1 cellular context compared by ENCODE assay signal in genomic region chr7:57425969-57426628, GRCh38.
TF ChIP-seq lines count a peak whose summit lies in the region.

No MANE protein-coding gene starts in this region.

TF ChIP-seq in GM12878, 131 proteins besides CTCF, POLR2A, EP300 and RAD21 (continued from another document):
- TF ChIP-seq, protein P1, sequence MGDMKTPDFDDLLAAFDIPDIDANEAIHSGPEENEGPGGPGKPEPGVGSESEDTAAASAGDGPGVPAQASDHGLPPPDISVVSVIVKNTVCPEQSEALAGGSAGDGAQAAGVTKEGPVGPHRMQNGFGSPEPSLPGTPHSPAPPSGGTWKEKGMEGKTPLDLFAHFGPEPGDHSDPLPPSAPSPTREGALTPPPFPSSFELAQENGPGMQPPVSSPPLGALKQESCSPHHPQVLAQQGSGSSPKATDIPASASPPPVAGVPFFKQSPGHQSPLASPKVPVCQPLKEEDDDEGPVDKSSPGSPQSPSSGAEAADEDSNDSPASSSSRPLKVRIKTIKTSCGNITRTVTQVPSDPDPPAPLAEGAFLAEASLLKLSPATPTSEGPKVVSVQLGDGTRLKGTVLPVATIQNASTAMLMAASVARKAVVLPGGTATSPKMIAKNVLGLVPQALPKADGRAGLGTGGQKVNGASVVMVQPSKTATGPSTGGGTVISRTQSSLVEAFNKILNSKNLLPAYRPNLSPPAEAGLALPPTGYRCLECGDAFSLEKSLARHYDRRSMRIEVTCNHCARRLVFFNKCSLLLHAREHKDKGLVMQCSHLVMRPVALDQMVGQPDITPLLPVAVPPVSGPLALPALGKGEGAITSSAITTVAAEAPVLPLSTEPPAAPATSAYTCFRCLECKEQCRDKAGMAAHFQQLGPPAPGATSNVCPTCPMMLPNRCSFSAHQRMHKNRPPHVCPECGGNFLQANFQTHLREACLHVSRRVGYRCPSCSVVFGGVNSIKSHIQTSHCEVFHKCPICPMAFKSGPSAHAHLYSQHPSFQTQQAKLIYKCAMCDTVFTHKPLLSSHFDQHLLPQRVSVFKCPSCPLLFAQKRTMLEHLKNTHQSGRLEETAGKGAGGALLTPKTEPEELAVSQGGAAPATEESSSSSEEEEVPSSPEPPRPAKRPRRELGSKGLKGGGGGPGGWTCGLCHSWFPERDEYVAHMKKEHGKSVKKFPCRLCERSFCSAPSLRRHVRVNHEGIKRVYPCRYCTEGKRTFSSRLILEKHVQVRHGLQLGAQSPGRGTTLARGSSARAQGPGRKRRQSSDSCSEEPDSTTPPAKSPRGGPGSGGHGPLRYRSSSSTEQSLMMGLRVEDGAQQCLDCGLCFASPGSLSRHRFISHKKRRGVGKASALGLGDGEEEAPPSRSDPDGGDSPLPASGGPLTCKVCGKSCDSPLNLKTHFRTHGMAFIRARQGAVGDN (IDR thresholded peaks at IDR 0.05) = no peak
- TF ChIP-seq SMAD5 (IDR thresholded peaks at IDR 0.05; ENCODE audit: low read depth) (no peak), CHD4 (IDR thresholded peaks at IDR 0.05) (no peak), EZH2 (IDR thresholded peaks at IDR 0.05; ENCODE audit: borderline replicate concordance, control insufficient read depth, low read depth, low read length) (no peak), HDAC2 (IDR thresholded peaks at IDR 0.05) (no peak), CBFB (IDR thresholded peaks at IDR 0.05; ENCODE audit: low read depth) (no peak), SREBF1 (IDR thresholded peaks at IDR 0.05; ENCODE audit: low read length) (no peak), PKNOX1 (IDR thresholded peaks at IDR 0.05) (no peak), BCL11A (IDR thresholded peaks at IDR 0.05; ENCODE audit: low read depth, low read length) (no peak), STAT3 (IDR thresholded peaks at IDR 0.05; ENCODE audit: low read depth, low read length) (no peak), MYB (IDR thresholded peaks at IDR 0.05; ENCODE audit: borderline replicate concordance, low read depth, low read length) (no peak), NFYA (IDR thresholded peaks at IDR 0.05; ENCODE audit: borderline replicate concordance, low read depth, low read length) (no peak), YBX1 (IDR thresholded peaks at IDR 0.05) (no peak)
- TF ChIP-seq, protein P2, sequence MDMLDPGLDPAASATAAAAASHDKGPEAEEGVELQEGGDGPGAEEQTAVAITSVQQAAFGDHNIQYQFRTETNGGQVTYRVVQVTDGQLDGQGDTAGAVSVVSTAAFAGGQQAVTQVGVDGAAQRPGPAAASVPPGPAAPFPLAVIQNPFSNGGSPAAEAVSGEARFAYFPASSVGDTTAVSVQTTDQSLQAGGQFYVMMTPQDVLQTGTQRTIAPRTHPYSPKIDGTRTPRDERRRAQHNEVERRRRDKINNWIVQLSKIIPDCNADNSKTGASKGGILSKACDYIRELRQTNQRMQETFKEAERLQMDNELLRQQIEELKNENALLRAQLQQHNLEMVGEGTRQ (IDR thresholded peaks at IDR 0.05; ENCODE audit: borderline replicate concordance, low read depth, low read length) = no peak
- TF ChIP-seq, protein P3, sequence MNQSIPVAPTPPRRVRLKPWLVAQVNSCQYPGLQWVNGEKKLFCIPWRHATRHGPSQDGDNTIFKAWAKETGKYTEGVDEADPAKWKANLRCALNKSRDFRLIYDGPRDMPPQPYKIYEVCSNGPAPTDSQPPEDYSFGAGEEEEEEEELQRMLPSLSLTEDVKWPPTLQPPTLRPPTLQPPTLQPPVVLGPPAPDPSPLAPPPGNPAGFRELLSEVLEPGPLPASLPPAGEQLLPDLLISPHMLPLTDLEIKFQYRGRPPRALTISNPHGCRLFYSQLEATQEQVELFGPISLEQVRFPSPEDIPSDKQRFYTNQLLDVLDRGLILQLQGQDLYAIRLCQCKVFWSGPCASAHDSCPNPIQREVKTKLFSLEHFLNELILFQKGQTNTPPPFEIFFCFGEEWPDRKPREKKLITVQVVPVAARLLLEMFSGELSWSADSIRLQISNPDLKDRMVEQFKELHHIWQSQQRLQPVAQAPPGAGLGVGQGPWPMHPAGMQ (IDR thresholded peaks at IDR 0.05; ENCODE audit: borderline replicate concordance) = no peak
- TF ChIP-seq, protein P4, sequence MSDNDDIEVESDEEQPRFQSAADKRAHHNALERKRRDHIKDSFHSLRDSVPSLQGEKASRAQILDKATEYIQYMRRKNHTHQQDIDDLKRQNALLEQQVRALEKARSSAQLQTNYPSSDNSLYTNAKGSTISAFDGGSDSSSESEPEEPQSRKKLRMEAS (IDR thresholded peaks at IDR 0.05; ENCODE audit: low read depth, low read length) = no peak
